Comparison of ENCODE assay signal across 17 cellular contexts in genomic region chr2:73636977-73637376, GRCh38. TPM values are rescaled to one million over a fixed set of nuclear protein-coding genes. Genes with fewer than 3 reads are reported as not detected.
"Had no signal": no experiment of that assay in that cellular context is flagged by ENCODE, and none has a peak within 500 bp of the region (broad histone marks: within the 10 kb centered on the region; RNA-seq: fewer than 3 reads in every experiment).

No MANE protein-coding gene starts in this region.

RNA-seq across cellular contexts. Expression of gene NAT8, which starts 5.2 kb away (rescaled TPM):
- total RNA-seq: activated B cell treated with CpG ODN at 0.5 μM for 24 hours; activated CD4-positive, alpha-beta memory T cell treated with anti-CD3 and anti-CD28 coated beads for 36 hours; activated CD4-positive, alpha-beta T cell treated with anti-CD3 and anti-CD28 coated beads, Interleukin-2, amount 10 ng/mL, durations not matched to agents 24 days and 14 days; activated CD8-positive, alpha-beta memory T cell treated with anti-CD3 and anti-CD28 coated beads for 36 hours; activated CD8-positive, alpha-beta T cell treated with anti-CD3 and anti-CD28 coated beads for 36 hours; activated naive CD4-positive, alpha-beta T cell treated with anti-CD3 and anti-CD28 coated beads for 36 hours; activated naive CD4-positive, alpha-beta T cell treated with anti-CD3 and anti-CD28 coated beads, Interleukin-2, amount 50 U/mL, for 72 hours; activated naive CD8-positive, alpha-beta T cell treated with anti-CD3 and anti-CD28 coated beads for 36 hours; activated T-cell treated with anti-CD3 and anti-CD28 coated beads, Interleukin-2, amount 50 U/mL, for 4 hours; activated T-cell treated with anti-CD3 and anti-CD28 coated beads, Interleukin-2, amount 50 U/mL, for 72 hours; activated T-helper 1 cell treated with anti-CD3 and anti-CD28 coated beads, Interleukin-12 subunit alpha, Interleukin-12 subunit beta, Interleukin-2, Interleukin-4 antibody, amounts not matched to agents 30 ng/mL and 10 ng/mL and 1 ng/mL, durations not matched to agents 14 hours and 24 hours and 36 hours; activated T-helper 17 cell treated with anti-CD3 and anti-CD28 coated beads, Interleukin-2, amount 50 U/mL, for 72 hours; aorta; astrocyte; body of pancreas; breast epithelium; cardiac septum had no signal
